ENCODE assay signal across 9 cellular contexts in genomic region chr4:112516401-112517066, GRCh38. TPM values are rescaled to one million over a fixed set of nuclear protein-coding genes. Genes with fewer than 3 reads are reported as not detected.
DNase-seq lines count a peak whose midpoint lies in the region; ATAC-seq and TF ChIP-seq lines count a peak whose summit lies in the region.
"Had no signal": no experiment of that assay in that cellular context is flagged by ENCODE, and none has a peak within 500 bp of the region (broad histone marks: within the 10 kb centered on the region; RNA-seq: fewer than 3 reads in every experiment).

No MANE protein-coding gene starts in this region.

- H3K27ac ChIP-seq in CD8-positive, alpha-beta memory T cell (ENCODE audit: low read depth, low read length), result no peak overlapping the region
- no peak overlapping the region for H3K27ac ChIP-seq in SK-N-MC
- no peak overlapping the region for H3K27ac ChIP-seq in heart right ventricle

- H3K9me3 Mint-ChIP-seq in CD8-positive, alpha-beta memory T cell, result peaks cover 9 to 30% (median 19%) of the 10 kb centered on the region in 5 donors
- peaks cover 3% of the 10 kb centered on the region for H3K9me3 Mint-ChIP-seq in stimulated activated memory B cell treated with anti-CD40 and anti-IgM and Interleukin-4, amounts not matched to agents 10 μg/mL and 1 μg/mL and 100 μg/mL, for 72 hours

- no peak for TF ChIP-seq CTCF in heart right ventricle (IDR thresholded peaks at IDR 0.05)

- H3K4me1 ChIP-seq in CD8-positive, alpha-beta memory T cell (ENCODE audit: insufficient read depth, low read length), result peaks cover 31% of the 10 kb centered on the region
- H3K4me1 ChIP-seq in heart right ventricle, result peaks cover 4 to 50% (median 32%) of the 10 kb centered on the region in 9 donors

- CTCF ChIA-PET in CD8-positive, alpha-beta memory T cell (lab: Charles Lee), result interaction anchor here (1.2 kb wide), 1 partner anchor 189 kb away, joined by 3 read pairs; no protein-coding TSS in a partner anchor

- ATAC-seq in HG03378 (IDR thresholded peaks at IDR 0.05; ENCODE audit: unreplicated experiment) (peak; percentile 23), heart right ventricle (peak in 1 of 8 donors; percentile 33)
- ATAC-seq in stimulated activated memory B cell treated with anti-CD40 and anti-IgM and Interleukin-4, amounts not matched to agents 10 μg/mL and 1 μg/mL and 100 μg/mL, for 72 hours, result peak; percentile 24

- DNase-seq in CD8-positive, alpha-beta memory T cell, result no peak
- DNase-seq in GM19238 (ENCODE audit: insufficient read length, low spot score) (peak; percentile 49), SK-N-MC (ENCODE audit: low read depth, low spot score) (no peak), heart right ventricle (peak in 1 of 2 donors; percentile 21), A172 (ENCODE audit: low spot score) (no peak), SW480 (ENCODE audit: low spot score) (no peak)

- peak overlapping the region; percentile 85 to 96 (median 88) for H3K4me3 Mint-ChIP-seq in CD8-positive, alpha-beta memory T cell
- peak overlapping the region; percentile 90 for H3K4me3 Mint-ChIP-seq in stimulated activated memory B cell treated with anti-CD40 and anti-IgM and Interleukin-4, amounts not matched to agents 10 μg/mL and 1 μg/mL and 100 μg/mL, for 72 hours

- peaks cover 85 to 99% of the 10 kb centered on the region in 2 donors for H3K27me3 Mint-ChIP-seq in CD8-positive, alpha-beta memory T cell
- H3K27me3 Mint-ChIP-seq in stimulated activated memory B cell treated with anti-CD40 and anti-IgM and Interleukin-4, amounts not matched to agents 10 μg/mL and 1 μg/mL and 100 μg/mL, for 72 hours, result peaks cover 96% of the 10 kb centered on the region

- no peak overlapping the region for H3K9ac ChIP-seq in SK-N-MC (ENCODE audit: insufficient read length)

- H3K36me3 ChIP-seq in CD8-positive, alpha-beta memory T cell (ENCODE audit: insufficient read depth, low read length), result no peaks in the 10 kb centered on the region
- H3K36me3 ChIP-seq in SK-N-MC (ENCODE audit: insufficient read depth, low read length), result no peaks in the 10 kb centered on the region
- H3K36me3 ChIP-seq in heart right ventricle, result no peaks in the 10 kb centered on the region

- intact Hi-C loops in heart right ventricle (cut with DNase I), result no loop called here

- POLR2A ChIA-PET in CD8-positive, alpha-beta memory T cell (lab: Charles Lee), result no interaction called here

- H3K9me3 ChIP-seq in CD8-positive, alpha-beta memory T cell (ENCODE audit: low read length), result no peaks in the 10 kb centered on the region
- H3K9me3 ChIP-seq in SK-N-MC (ENCODE audit: low read depth, low read length), result no peaks in the 10 kb centered on the region
- H3K9me3 ChIP-seq in heart right ventricle, result no peaks in the 10 kb centered on the region

- H3K4me1 Mint-ChIP-seq in CD8-positive, alpha-beta memory T cell, result peaks cover 42 to 64% (median 62%) of the 10 kb centered on the region in 3 donors
- H3K4me1 Mint-ChIP-seq in stimulated activated memory B cell treated with anti-CD40 and anti-IgM and Interleukin-4, amounts not matched to agents 10 μg/mL and 1 μg/mL and 100 μg/mL, for 72 hours, result peaks cover 57% of the 10 kb centered on the region

- H3K27me3 ChIP-seq in CD8-positive, alpha-beta memory T cell (ENCODE audit: insufficient read depth, low read length, poor library complexity, severe bottlenecking), result peaks cover 89% of the 10 kb centered on the region
- peaks cover 69 to 100% (median 100%) of the 10 kb centered on the region in 7 donors for H3K27me3 ChIP-seq in heart right ventricle

- peaks cover 0 to 3% (median 2%) of the 10 kb centered on the region in 3 donors for H3K36me3 Mint-ChIP-seq in CD8-positive, alpha-beta memory T cell
- H3K36me3 Mint-ChIP-seq in stimulated activated memory B cell treated with anti-CD40 and anti-IgM and Interleukin-4, amounts not matched to agents 10 μg/mL and 1 μg/mL and 100 μg/mL, for 72 hours, result no peaks in the 10 kb centered on the region

- peak overlapping the region in 1 of 8 donors; percentile 66 for H3K27ac Mint-ChIP-seq in CD8-positive, alpha-beta memory T cell
- peak overlapping the region; percentile 72 for H3K27ac Mint-ChIP-seq in stimulated activated memory B cell treated with anti-CD40 and anti-IgM and Interleukin-4, amounts not matched to agents 10 μg/mL and 1 μg/mL and 100 μg/mL, for 72 hours

- WGBS in heart right ventricle, 2 donors, result 1% methylated on average over 56 of the region's 56 CpGs

- H3K4me3 ChIP-seq in CD8-positive, alpha-beta memory T cell (ENCODE audit: low read length), result peak overlapping the region; percentile 23
- H3K4me3 ChIP-seq in SK-N-MC (peak overlapping the region; percentile 90), heart right ventricle (peak overlapping the region in 9 of 10 donors; percentile 22 to 84 (median 59))

RNA-seq across cellular contexts. Expression of gene NEUROG2, which starts 0.6 kb away (rescaled TPM):
- total RNA-seq in CD8-positive, alpha-beta memory T cell, result not detected
- not detected for polyA plus RNA-seq in CD8-positive, alpha-beta memory T cell
- not detected for total RNA-seq in heart right ventricle
- not detected for polyA plus RNA-seq in heart right ventricle
- not detected in 2 replicates for total RNA-seq in A172 (2014; rRNA removed; shearing (Covaris generic))
- total RNA-seq: epithelial cell of proximal tubule had no signal

Comparison
In these comparisons a context has a peak if more than half of its experiments do, and no peak if none do; other contexts are left out.
1. H3K4me3 ChIP-seq: peak in every context shown above with its lines; median percentile 90 in SK-N-MC; 59 in heart right ventricle; 23 in CD8-positive, alpha-beta memory T cell.